In genomic region chr19:21143428-21143827, GRCh38 we compare ENCODE assay signal across 11 cellular contexts. TPM values are rescaled to one million over a fixed set of nuclear protein-coding genes. Genes with fewer than 3 reads are reported as not detected.
DNase-seq lines count a peak whose midpoint lies in the region; ATAC-seq, FAIRE-seq and TF ChIP-seq lines count a peak whose summit lies in the region.
"Had no signal": no experiment of that assay in that cellular context is flagged by ENCODE, and none has a peak within 500 bp of the region (broad histone marks: within the 10 kb centered on the region; RNA-seq: fewer than 3 reads in every experiment).

No MANE protein-coding gene starts in this region.

- peak overlapping the region in 6 of 7 donors; percentile 8 to 91 (median 62) for H3K27ac Mint-ChIP-seq in CD4-positive, alpha-beta memory T cell
- peak overlapping the region in 4 of 5 experiments; percentile 70 to 99 (median 97) for H3K27ac Mint-ChIP-seq in brain
- peak overlapping the region; percentile 95 to 98 for H3K27ac Mint-ChIP-seq in natural killer cell

- peaks cover 28 to 55% of the 10 kb centered on the region in 2 donors for H3K36me3 Mint-ChIP-seq in CD4-positive, alpha-beta memory T cell
- H3K36me3 Mint-ChIP-seq in brain = peaks cover 65% of the 10 kb centered on the region
- H3K36me3 Mint-ChIP-seq in natural killer cell = peaks cover 6% of the 10 kb centered on the region

- H3K4me1 ChIP-seq in CD4-positive, alpha-beta memory T cell (ENCODE audit: insufficient read depth, low read length) = peaks cover 21% of the 10 kb centered on the region
- peaks cover 15% of the 10 kb centered on the region; the same call in 1 of the 2 replicates for H3K4me1 ChIP-seq in HUES64 (ENCODE audit: insufficient read depth, low read length)
- H3K4me1 ChIP-seq in right cardiac atrium (ENCODE audit: control insufficient read depth, insufficient read depth, low read length) = no peaks in the 10 kb centered on the region
- H3K4me1 ChIP-seq: uterus had no signal

- H3K27me3 ChIP-seq in CD4-positive, alpha-beta memory T cell (ENCODE audit: insufficient read depth, low read length) = no peaks in the 10 kb centered on the region
- no peaks in the 10 kb centered on the region for H3K27me3 ChIP-seq in HUES64 (ENCODE audit: insufficient read depth, low read length)
- no peaks in the 10 kb centered on the region for H3K27me3 ChIP-seq in right cardiac atrium (ENCODE audit: control insufficient read depth, insufficient read depth)
- H3K27me3 ChIP-seq: uterus had no signal

- no peaks in the 10 kb centered on the region for H3K9me3 Mint-ChIP-seq in CD4-positive, alpha-beta memory T cell
- H3K9me3 Mint-ChIP-seq in brain (peaks cover 29 to 39% (median 32%) of the 10 kb centered on the region in 5 experiments), natural killer cell (no peaks in the 10 kb centered on the region)

- no peak overlapping the region for H3K27ac ChIP-seq in CD4-positive, alpha-beta memory T cell (ENCODE audit: low read depth, low read length)
- H3K27ac ChIP-seq in HUES64 (ENCODE audit: low read depth, low read length) = no peak overlapping the region
- H3K27ac ChIP-seq in right cardiac atrium (ENCODE audit: low read length) = no peak overlapping the region

- no peak overlapping the region; the same call in 1 of the 2 replicates for H3K9ac ChIP-seq in HUES64 (ENCODE audit: low read depth, low read length)

- ATAC-seq in natural killer cell (no peak), right cardiac atrium (no peak)

- intact Hi-C loops in CD4-positive, alpha-beta memory T cell (cut with micrococcal nuclease) = loop anchor here (10.0 kb wide), 1 partner anchor 219 kb away; the partner anchor contains the start of gene ZNF85
- intact Hi-C loops in natural killer cell (cut with micrococcal nuclease) = loop anchor here (5.0 to 10.0 kb wide), 4 partner anchors 119 to 579 kb away; partner anchors contain the start of genes ZNF429, ZNF430, ZNF708 and ZNF737
- intact Hi-C loops in right cardiac atrium (cut with DNase I) = no loop called here

- 94% methylated on average over 5 of the region's 5 CpGs for WGBS in HUES64
- 91% methylated on average over 5 of the region's 5 CpGs for WGBS in right cardiac atrium

- H3K9me3 ChIP-seq in CD4-positive, alpha-beta memory T cell (ENCODE audit: control insufficient read depth in 1 of 2, low read length in 2 of 2) = no peaks in the 10 kb centered on the region
- H3K9me3 ChIP-seq in HUES64 (ENCODE audit: insufficient read depth, low read depth, low read length) = peaks cover 31% of the 10 kb centered on the region
- no peaks in the 10 kb centered on the region for H3K9me3 ChIP-seq in right cardiac atrium (ENCODE audit: control insufficient read depth, low read length)
- H3K9me3 ChIP-seq: uterus had no signal

- CTCF ChIA-PET in CD4-positive, alpha-beta memory T cell (lab: Charles Lee; ENCODE audit: partially characterized antibody) = no interaction called here

- FAIRE-seq in urothelium cell line (lab: Jason Lieb, UNC) = no peak
- FAIRE-seq: D721Med had no signal

- peak overlapping the region in 7 of 8 donors; percentile 38 to 99 (median 70) for H3K4me3 Mint-ChIP-seq in CD4-positive, alpha-beta memory T cell
- H3K4me3 Mint-ChIP-seq in brain (peak overlapping the region; percentile 99), natural killer cell (peak overlapping the region; percentile 95)

- DNase-seq in CD4-positive, alpha-beta memory T cell = no peak
- DNase-seq in natural killer cell (no peak), cerebellum (ENCODE audit: low spot score) (no peak), right cardiac atrium (no peak), urothelium cell line (ENCODE audit: low spot score) (no peak)
- DNase-seq in effector CD8-positive, alpha-beta T cell (lab: John Stamatoyannopoulos, UW) = no peak
- DNase-seq: activated CD4-positive, alpha-beta T cell treated with anti-CD3 and anti-CD28 coated beads, Interleukin-2, amount 50 U/mL, for 48 hours; uterus had no signal

- POLR2A ChIA-PET in CD4-positive, alpha-beta memory T cell (lab: Charles Lee; ENCODE audit: partially characterized antibody) = interaction anchor here (0.6 to 2.8 kb wide), 3 partner anchors 186 to 254 kb away, joined by 3 to 13 read pairs (median 9); partner anchors contain the start of genes ZNF708 and ZNF85

- no peaks in the 10 kb centered on the region for H3K27me3 Mint-ChIP-seq in CD4-positive, alpha-beta memory T cell
- peaks cover 9% of the 10 kb centered on the region for H3K27me3 Mint-ChIP-seq in brain
- no peaks in the 10 kb centered on the region for H3K27me3 Mint-ChIP-seq in natural killer cell (ENCODE audit: low read depth in 2 of 2)

- TF ChIP-seq CTCF in brain (conservative IDR thresholded peaks at IDR 0.05) (no peak), natural killer cell (IDR thresholded peaks at IDR 0.05) (no peak)

- peaks cover 24 to 65% (median 44%) of the 10 kb centered on the region in 4 donors for H3K4me1 Mint-ChIP-seq in CD4-positive, alpha-beta memory T cell
- H3K4me1 Mint-ChIP-seq in brain (peaks cover 32% of the 10 kb centered on the region), natural killer cell (peaks cover 39 to 44% of the 10 kb centered on the region in 2 donors)

- H3K36me3 ChIP-seq in CD4-positive, alpha-beta memory T cell (ENCODE audit: insufficient read depth, low read length) = peaks cover 6% of the 10 kb centered on the region
- peaks cover 53% of the 10 kb centered on the region for H3K36me3 ChIP-seq in HUES64 (ENCODE audit: insufficient read depth, low read length)
- H3K36me3 ChIP-seq: uterus had no signal

- no peak overlapping the region for H3K4me3 ChIP-seq in CD4-positive, alpha-beta memory T cell (ENCODE audit: low read length in 2 of 2)
- peak overlapping the region; percentile 82 for H3K4me3 ChIP-seq in HUES64 (ENCODE audit: low read length)
- H3K4me3 ChIP-seq in right cardiac atrium (ENCODE audit: low read length) = no peak overlapping the region

RNA-seq across cellular contexts. Expression of gene ZNF431, which starts 1.6 kb away (rescaled TPM):
- total RNA-seq in CD4-positive, alpha-beta memory T cell = 10 to 100 TPM; 32.1 to 34.4 TPM
- 10 to 100 TPM in 1 of 2 donors, 1 to 10 TPM in 1; 9.1 to 10.7 TPM for polyA plus RNA-seq in CD4-positive, alpha-beta memory T cell
- polyA plus RNA-seq in HUES64 (2013, experiment 1 of 2) = 18.0 TPM
- polyA plus RNA-seq in HUES64 (2013, experiment 2 of 2) = 17.9 TPM
- polyA plus RNA-seq in brain (ENCODE audit: insufficient read depth, low read depth, low replicate concordance) = 4.5 TPM
- total RNA-seq in natural killer cell = 10 to 100 TPM; 30.1 to 39.7 (median 30.4) TPM
- total RNA-seq in cerebellum = 21.1 TPM
- 10 to 100 TPM in 1 of 4 donors, 1 to 10 TPM in 3; 8.0 to 12.5 (median 9.5) TPM for total RNA-seq in right cardiac atrium
- polyA plus RNA-seq in right cardiac atrium = 6.2 TPM

Comparison
In these comparisons a context has a peak if more than half of its experiments do, and no peak if none do; other contexts are left out.
1. intact Hi-C loops: an anchor here in CD4-positive, alpha-beta memory T cell (10.0 kb wide) and natural killer cell (5.0 to 10.0 kb wide); none called in right cardiac atrium.